Comparison of ENCODE assay signal across 1 cellular context in genomic region chr2:97673187-97673914, GRCh38.
TF ChIP-seq lines count a peak whose summit lies in the region.

No MANE protein-coding gene starts in this region.

TF ChIP-seq in GM12878, 131 proteins besides CTCF, POLR2A, EP300 and RAD21:
- TF ChIP-seq POLR2AphosphoS5 (IDR thresholded peaks at IDR 0.05; ENCODE audit: low read length) (0 out of 2 replicates have a peak, but pooled peaks have one; percentile 38), RCOR1 (conservative IDR thresholded peaks at IDR 0.05; ENCODE audit: low read depth, low read length) (no peak), HDGF (IDR thresholded peaks at IDR 0.05) (peak; percentile 18; the same call in 1 of the 2 replicates)
